In genomic region chr2:133266075-133266925, GRCh38 we compare ENCODE assay signal across 1 cellular context.
TF ChIP-seq lines count a peak whose summit lies in the region.

No MANE protein-coding gene starts in this region.

TF ChIP-seq in IMR-90, 13 proteins besides CTCF, POLR2A, EP300 and RAD21 (continued from another document):
- TF ChIP-seq, protein P1, sequence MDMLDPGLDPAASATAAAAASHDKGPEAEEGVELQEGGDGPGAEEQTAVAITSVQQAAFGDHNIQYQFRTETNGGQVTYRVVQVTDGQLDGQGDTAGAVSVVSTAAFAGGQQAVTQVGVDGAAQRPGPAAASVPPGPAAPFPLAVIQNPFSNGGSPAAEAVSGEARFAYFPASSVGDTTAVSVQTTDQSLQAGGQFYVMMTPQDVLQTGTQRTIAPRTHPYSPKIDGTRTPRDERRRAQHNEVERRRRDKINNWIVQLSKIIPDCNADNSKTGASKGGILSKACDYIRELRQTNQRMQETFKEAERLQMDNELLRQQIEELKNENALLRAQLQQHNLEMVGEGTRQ (IDR thresholded peaks at IDR 0.05; ENCODE audit: low read depth, low read length): no peak
- TF ChIP-seq CHD1 (IDR thresholded peaks at IDR 0.05; ENCODE audit: low read depth, low read length) (no peak), CEBPB (IDR thresholded peaks at IDR 0.05; ENCODE audit: low read depth, low read length) (no peak), RCOR1 (IDR thresholded peaks at IDR 0.05; ENCODE audit: insufficient replicate concordance, low read length) (no peak), SMC3 (IDR thresholded peaks at IDR 0.05; ENCODE audit: low read depth, low read length) (no peak), RFX5 (IDR thresholded peaks at IDR 0.05; ENCODE audit: low read depth, low read length) (no peak), NFE2L2 (IDR thresholded peaks at IDR 0.05; ENCODE audit: low read depth, low read length) (no peak), MAFK (IDR thresholded peaks at IDR 0.05; ENCODE audit: low read depth, low read length) (no peak), BHLHE40 (IDR thresholded peaks at IDR 0.05; ENCODE audit: low read depth, low read length) (no peak), FOS (IDR thresholded peaks at IDR 0.05; ENCODE audit: low read depth, low read length) (no peak)
